In genomic region chr15:98737122-98737521, GRCh38 we compare ENCODE assay signal across 13 cellular contexts.
"Had no signal": no experiment of that assay in that cellular context is flagged by ENCODE, and none has a peak within 500 bp of the region (broad histone marks: within the 10 kb centered on the region; RNA-seq: fewer than 3 reads in every experiment).

No MANE protein-coding gene starts in this region.

- ATAC-seq: foreskin keratinocyte; stimulated activated memory B cell treated with anti-CD40 and anti-IgM and Interleukin-4, amounts not matched to agents 10 μg/mL and 1 μg/mL and 100 μg/mL, for 72 hours had no signal

- DNase-seq: activated CD4-positive, alpha-beta T cell treated with anti-CD3 and anti-CD28 coated beads, Interleukin-2, amount 10 ng/mL, durations not matched to agents 7 days and 5 days; activated CD4-positive, CD25-positive, alpha-beta regulatory T cell; activated naive CD8-positive, alpha-beta T cell treated with anti-CD3 and anti-CD28 coated beads for 36 hours; foreskin keratinocyte; immature natural killer cell; naive B cell; stimulated activated CD4-positive, alpha-beta T cell treated with anti-CD3 and anti-CD28 coated beads, Interleukin-2, amount 100 ng/mL, for 48 hours; T-helper 2 cell; thyroid gland had no signal

- H3K4me3 ChIP-seq: coronary artery, lung, neural progenitor cell, thyroid gland had no signal

- H3K27ac ChIP-seq: coronary artery, foreskin keratinocyte, neural progenitor cell, thyroid gland had no signal

- H3K9me3 ChIP-seq: thyroid gland had no signal

- H3K27me3 ChIP-seq: foreskin keratinocyte, neural progenitor cell, thyroid gland had no signal

- H3K36me3 ChIP-seq: neural progenitor cell, thyroid gland had no signal
